ENCODE assay signal across 24 cellular contexts in genomic region chr16:81549547-81550411, GRCh38.
DNase-seq lines count a peak whose midpoint lies in the region; ATAC-seq, FAIRE-seq and TF ChIP-seq lines count a peak whose summit lies in the region.
"Had no signal": no experiment of that assay in that cellular context is flagged by ENCODE, and none has a peak within 500 bp of the region (broad histone marks: within the 10 kb centered on the region; RNA-seq: fewer than 3 reads in every experiment).

No MANE protein-coding gene starts in this region.

- H3K9me3 Mint-ChIP-seq in activated naive CD4-positive, alpha-beta T cell treated with anti-CD3 and anti-CD28 coated beads, Interleukin-2, amount 50 U/mL, for 24 hours, result no peaks in the 10 kb centered on the region
- peaks cover 2% of the 10 kb centered on the region for H3K9me3 Mint-ChIP-seq in activated naive CD4-positive, alpha-beta T cell treated with anti-CD3 and anti-CD28 coated beads for 36 hours
- H3K9me3 Mint-ChIP-seq in nephron progenitor cell, result no peaks in the 10 kb centered on the region

- DNase-seq in activated naive CD4-positive, alpha-beta T cell treated with anti-CD3 and anti-CD28 coated beads for 36 hours, result no peak
- DNase-seq in hepatocyte (ENCODE audit: low spot score), result no peak
- DNase-seq in nephron progenitor cell, result no peak
- DNase-seq in aorta, result peak; percentile 28 to 55
- no peak for DNase-seq in PC-3
- DNase-seq in GM19239 (ENCODE audit: insufficient read length, low spot score), result no peak
- DNase-seq: 8988T; activated CD4-positive, CD25-positive, alpha-beta regulatory T cell treated with anti-CD3 and anti-CD28 coated beads, Interleukin-2, amount 50 U/mL, for 72 hours; activated CD8-positive, alpha-beta T cell treated with anti-CD3 and anti-CD28 coated beads, Interleukin-2, amount 10 ng/mL, durations not matched to agents 7 days and 5 days; BE2C; cortex of kidney; NCI-H1105 treated with DMSO at 0.1 percent for 48 hours; NCI-H2081; NCI-H446; OCI-M1; SIG-M5; stimulated activated CD4-positive, alpha-beta T cell treated with anti-CD3 and anti-CD28 coated beads, Interleukin-4, amount 100 ng/mL, for 1 hour; stimulated activated naive CD8-positive, alpha-beta T cell treated with anti-CD3 and anti-CD28 coated beads, Interleukin-15, Interleukin-2, amounts not matched to agents 100 U/mL and 50 U/mL, for 24 hours; thyroid gland had no signal

- H3K27ac ChIP-seq in hepatocyte (peak overlapping the region; percentile 87), aorta (ENCODE audit: low read depth in 1 of 2, low read length in 2 of 2) (no peak overlapping the region), PC-3 (ENCODE audit: low read length) (no peak overlapping the region)
- H3K27ac ChIP-seq: cardiac muscle cell, neural progenitor cell, thyroid gland had no signal

- CTCF ChIA-PET in activated naive CD4-positive, alpha-beta T cell treated with anti-CD3 and anti-CD28 coated beads for 36 hours (lab: Charles Lee), result no interaction called here
- CTCF ChIA-PET in PC-3 (lab: Charles Lee), result no interaction called here

- no peak overlapping the region for H3K9ac ChIP-seq in PC-3 (ENCODE audit: low read length)
- H3K9ac ChIP-seq: neural progenitor cell had no signal

- intact Hi-C loops in activated naive CD4-positive, alpha-beta T cell treated with anti-CD3 and anti-CD28 coated beads for 36 hours (cut with micrococcal nuclease), result no loop called here
- intact Hi-C loops in aorta (cut with DNase I), result no loop called here
- intact Hi-C loops in PC-3 (cut with micrococcal nuclease), result no loop called here

- H3K9me2 ChIP-seq in hepatocyte (replicated peaks; ENCODE audit: insufficient read depth) (no peaks in the 10 kb centered on the region), PC-3 (replicated peaks; ENCODE audit: low read length) (no peaks in the 10 kb centered on the region)

- H3K4me3 Mint-ChIP-seq in activated naive CD4-positive, alpha-beta T cell treated with anti-CD3 and anti-CD28 coated beads, Interleukin-2, amount 50 U/mL, for 24 hours, result no peak overlapping the region
- H3K4me3 Mint-ChIP-seq in activated naive CD4-positive, alpha-beta T cell treated with anti-CD3 and anti-CD28 coated beads for 36 hours, result no peak overlapping the region
- no peak overlapping the region for H3K4me3 Mint-ChIP-seq in nephron progenitor cell
- H3K4me3 Mint-ChIP-seq: activated CD8-positive, alpha-beta T cell treated with anti-CD3 and anti-CD28 coated beads, Interleukin-2, amount 10 ng/mL, durations not matched to agents 7 days and 5 days had no signal

- POLR2A ChIA-PET in PC-3 (lab: Charles Lee; ENCODE audit: unreplicated experiment), result interaction anchor here (0.6 kb wide), 1 partner anchor 110 kb away, joined by 3 read pairs; no protein-coding TSS in a partner anchor

- H3K9me3 ChIP-seq in hepatocyte (ENCODE audit: low read depth), result no peaks in the 10 kb centered on the region
- no peaks in the 10 kb centered on the region for H3K9me3 ChIP-seq in aorta (ENCODE audit: control insufficient read depth, low read length)
- no peaks in the 10 kb centered on the region for H3K9me3 ChIP-seq in PC-3 (ENCODE audit: low read length)
- H3K9me3 ChIP-seq: BE2C, thyroid gland had no signal

- H3K79me2 ChIP-seq in hepatocyte (peaks cover 94% of the 10 kb centered on the region), PC-3 (ENCODE audit: low read length) (peaks cover 100% of the 10 kb centered on the region)

- H3K4me3 ChIP-seq in hepatocyte, result no peak overlapping the region
- no peak overlapping the region for H3K4me3 ChIP-seq in aorta (ENCODE audit: low read length in 2 of 2)
- no peak overlapping the region for H3K4me3 ChIP-seq in PC-3 (ENCODE audit: low read length)
- H3K4me3 ChIP-seq: cardiac muscle cell, neural progenitor cell, thyroid gland had no signal

- peak overlapping the region; percentile 35 for H3K27ac Mint-ChIP-seq in activated naive CD4-positive, alpha-beta T cell treated with anti-CD3 and anti-CD28 coated beads, Interleukin-2, amount 50 U/mL, for 24 hours
- H3K27ac Mint-ChIP-seq in activated naive CD4-positive, alpha-beta T cell treated with anti-CD3 and anti-CD28 coated beads for 36 hours, result no peak overlapping the region
- peak overlapping the region; percentile 77 for H3K27ac Mint-ChIP-seq in nephron progenitor cell
- H3K27ac Mint-ChIP-seq: activated CD8-positive, alpha-beta T cell treated with anti-CD3 and anti-CD28 coated beads, Interleukin-2, amount 10 ng/mL, durations not matched to agents 7 days and 5 days; neural progenitor cell had no signal

- WGBS in hepatocyte (ENCODE audit: low lambda C conversion rate, missing lambda C conversion rate), result 90% methylated on average over 19 of the region's 19 CpGs
- 97% methylated on average over 19 of the region's 19 CpGs for WGBS in aorta, 2 donors

- no TSS peak for BruUV-seq in PC-3 (replicated peaks; lab: Mats Ljungman, UMichigan)

- no peaks in the 10 kb centered on the region for H3F3A ChIP-seq in PC-3 (ENCODE audit: low read length, unreplicated experiment)

- H3K36me3 Mint-ChIP-seq in activated naive CD4-positive, alpha-beta T cell treated with anti-CD3 and anti-CD28 coated beads, Interleukin-2, amount 50 U/mL, for 24 hours, result peaks cover 1% of the 10 kb centered on the region
- peaks cover 1% of the 10 kb centered on the region for H3K36me3 Mint-ChIP-seq in activated naive CD4-positive, alpha-beta T cell treated with anti-CD3 and anti-CD28 coated beads for 36 hours (ENCODE audit: low read depth)
- H3K36me3 Mint-ChIP-seq in nephron progenitor cell (ENCODE audit: low read depth), result peaks cover 14% of the 10 kb centered on the region

- H3K4me2 ChIP-seq in hepatocyte (peak overlapping the region; percentile 68), PC-3 (ENCODE audit: low read length) (no peak overlapping the region)
- H3K4me2 ChIP-seq: neural progenitor cell had no signal

- H4K20me1 ChIP-seq in hepatocyte (ENCODE audit: insufficient read depth, poor library complexity, severe bottlenecking), result peaks cover 15% of the 10 kb centered on the region
- no peaks in the 10 kb centered on the region; the same call in 1 of the 2 replicates for H4K20me1 ChIP-seq in PC-3 (ENCODE audit: low read length)

- peaks cover 16% of the 10 kb centered on the region for H3K4me1 ChIP-seq in hepatocyte (ENCODE audit: insufficient read depth)
- H3K4me1 ChIP-seq in aorta (ENCODE audit: control insufficient read depth in 1 of 2, insufficient read depth in 2 of 2, low read length in 2 of 2), result no peaks in the 10 kb centered on the region
- H3K4me1 ChIP-seq in PC-3 (ENCODE audit: insufficient read depth, low read length), result peaks cover 18% of the 10 kb centered on the region

- H3K4me1 Mint-ChIP-seq in activated naive CD4-positive, alpha-beta T cell treated with anti-CD3 and anti-CD28 coated beads, Interleukin-2, amount 50 U/mL, for 24 hours, result peaks cover 60% of the 10 kb centered on the region
- H3K4me1 Mint-ChIP-seq in activated naive CD4-positive, alpha-beta T cell treated with anti-CD3 and anti-CD28 coated beads for 36 hours (ENCODE audit: low read depth), result peaks cover 48% of the 10 kb centered on the region
- H3K4me1 Mint-ChIP-seq in nephron progenitor cell, result peaks cover 54% of the 10 kb centered on the region

- TF ChIP-seq CTCF in hepatocyte (IDR thresholded peaks at IDR 0.05; ENCODE audit: poor library complexity) (no peak), nephron progenitor cell (IDR thresholded peaks at IDR 0.05) (no peak), PC-3 (conservative IDR thresholded peaks at IDR 0.05; ENCODE audit: low read depth, low read length) (no peak)

- no peak overlapping the region for H2AFZ ChIP-seq in hepatocyte
- H2AFZ ChIP-seq in PC-3 (ENCODE audit: low read length), result no peak overlapping the region
- H2AFZ ChIP-seq: neural progenitor cell had no signal

- ATAC-seq in aorta (ENCODE audit: low FRiP score) (no peak), GM21390 (IDR thresholded peaks at IDR 0.05; ENCODE audit: unreplicated experiment) (no peak), PC-3 (no peak)
- ATAC-seq: activated CD8-positive, alpha-beta T cell treated with anti-CD3 and anti-CD28 coated beads, Interleukin-2, amount 10 ng/mL, durations not matched to agents 7 days and 5 days; stimulated activated naive CD8-positive, alpha-beta T cell treated with anti-CD3 and anti-CD28 coated beads, Interleukin-15, Interleukin-2, amounts not matched to agents 100 U/mL and 50 U/mL, for 24 hours had no signal

- FAIRE-seq in GM19239 (lab: Jason Lieb, UNC), result no peak
- FAIRE-seq: GM18507 had no signal

- no peaks in the 10 kb centered on the region for H3K27me3 ChIP-seq in hepatocyte
- H3K27me3 ChIP-seq in aorta (ENCODE audit: control insufficient read depth in 1 of 2, insufficient read depth in 2 of 2, low read length in 1 of 2), result no peaks in the 10 kb centered on the region
- H3K27me3 ChIP-seq in PC-3 (ENCODE audit: low read length), result no peaks in the 10 kb centered on the region
- H3K27me3 ChIP-seq: BE2C, cardiac muscle cell, neural progenitor cell, thyroid gland had no signal

- no peaks in the 10 kb centered on the region for H3K27me3 Mint-ChIP-seq in activated naive CD4-positive, alpha-beta T cell treated with anti-CD3 and anti-CD28 coated beads, Interleukin-2, amount 50 U/mL, for 24 hours
- H3K27me3 Mint-ChIP-seq in activated naive CD4-positive, alpha-beta T cell treated with anti-CD3 and anti-CD28 coated beads for 36 hours (ENCODE audit: low read depth), result no peaks in the 10 kb centered on the region
- H3K27me3 Mint-ChIP-seq in nephron progenitor cell (ENCODE audit: low read depth, poor library complexity), result peaks cover under 1% of the 10 kb centered on the region

- H3K36me3 ChIP-seq in hepatocyte (replicated peaks; ENCODE audit: insufficient read depth, low read depth) (no peaks in the 10 kb centered on the region), aorta (ENCODE audit: control insufficient read depth in 1 of 2, insufficient read depth in 2 of 2, low read length in 1 of 2) (no peaks in the 10 kb centered on the region), PC-3 (ENCODE audit: low read depth, low read length) (no peaks in the 10 kb centered on the region; the same call in 1 of the 2 replicates)
- H3K36me3 ChIP-seq: BE2C, cardiac muscle cell, neural progenitor cell, thyroid gland had no signal

Comparison
In these comparisons a context has a peak if more than half of its experiments do, and no peak if none do; other contexts are left out.
1. DNase-seq: peak in aorta (2 of 2); none in activated naive CD4-positive, alpha-beta T cell treated with anti-CD3 and anti-CD28 coated beads for 36 hours (single experiment), hepatocyte (single experiment), nephron progenitor cell (single experiment), PC-3 (single experiment) and GM19239 (single experiment).